Comparison of ENCODE assay signal across 8 cellular contexts in genomic region chr1:212667223-212668139, GRCh38. TPM values are rescaled to one million over a fixed set of nuclear protein-coding genes. Genes with fewer than 3 reads are reported as not detected.
A peak's percentile ranks its signal among the peaks of the same experiment; 100 is the strongest.
DNase-seq lines count a peak whose midpoint lies in the region; FAIRE-seq and TF ChIP-seq lines count a peak whose summit lies in the region.

No MANE protein-coding gene starts in this region.

- H3K4me3 ChIP-seq in WI38 (ENCODE audit: low read depth, low read length) (peak overlapping the region; percentile 42), retinal pigment epithelial cell (ENCODE audit: low read length) (no peak overlapping the region), small intestine (ENCODE audit: low read depth in 1 of 2, low read length in 2 of 2) (no peak overlapping the region)

- H3K36me3 ChIP-seq in small intestine (ENCODE audit: control insufficient read depth in 2 of 2, insufficient read depth in 2 of 2, low read length in 2 of 2): no peaks in the 10 kb centered on the region

- H3K27ac ChIP-seq in small intestine (ENCODE audit: low read depth in 1 of 2, low read length in 1 of 2): peak overlapping the region in 1 of 2 donors; percentile 95

- DNase-seq in Daoy (ENCODE audit: low read depth): peak; percentile 92
- DNase-seq in HK-2 (ENCODE audit: unreplicated experiment): peak; percentile 48
- peak; percentile 50 for DNase-seq in germinal center (ENCODE audit: low spot score)
- DNase-seq in retinal pigment epithelial cell (ENCODE audit: low read depth): peak; percentile 20
- DNase-seq in SIG-M5 (lab: John Stamatoyannopoulos, UW): no peak
- DNase-seq in small intestine: no peak
- DNase-seq in GM19238 (ENCODE audit: insufficient read length, low spot score): no peak

- no peaks in the 10 kb centered on the region for H3K4me1 ChIP-seq in small intestine (ENCODE audit: control insufficient read depth in 2 of 2, insufficient read depth in 1 of 2, low read depth in 1 of 2, low read length in 1 of 2)

- no peaks in the 10 kb centered on the region for H3K9me3 ChIP-seq in small intestine (ENCODE audit: control insufficient read depth, low read depth)

- 58 to 87% (median 80%) methylated on average over 9 of the region's 9 CpGs for WGBS in small intestine, 3 donors

- no peak for FAIRE-seq in small intestine (lab: Jason Lieb, UNC)

- H3K27me3 ChIP-seq in small intestine (ENCODE audit: control insufficient read depth in 2 of 2, insufficient read depth in 2 of 2, low read length in 2 of 2): no peaks in the 10 kb centered on the region

- TF ChIP-seq CTCF in WI38 (IDR thresholded peaks at IDR 0.05; ENCODE audit: low read depth, low read length) (no peak), retinal pigment epithelial cell (conservative IDR thresholded peaks at IDR 0.05; ENCODE audit: low read depth, low read length) (no peak)

RNA-seq across cellular contexts. Expression of gene BATF3, which starts 32.2 kb away (rescaled TPM):
- total RNA-seq in Daoy (2014; rRNA removed; shearing (Covaris generic)): 3.1 and 12.4 TPM in 2 replicates
- 1 to 10 TPM in 2 of 3 donors, not detected in 1; 3.6 to 3.8 TPM for polyA plus RNA-seq in small intestine

RNA-seq across cellular contexts. Expression of gene ATF3, which starts 58.9 kb away (rescaled TPM):
- 17.8 and 37.4 TPM in 2 replicates for total RNA-seq in Daoy (2014; rRNA removed; shearing (Covaris generic))
- 10 to 100 TPM; 20.8 to 30.3 (median 27.1) TPM for polyA plus RNA-seq in small intestine

Comparison
In these comparisons a context has a peak if more than half of its experiments do, and no peak if none do; other contexts are left out.
1. DNase-seq: peak in Daoy (single experiment), HK-2 (single experiment), germinal center (single experiment) and retinal pigment epithelial cell (single experiment); none in SIG-M5 (single experiment), small intestine (single experiment) and GM19238 (single experiment).